Comparison of ENCODE assay signal across 25 cellular contexts in the genomic region with DNA sequence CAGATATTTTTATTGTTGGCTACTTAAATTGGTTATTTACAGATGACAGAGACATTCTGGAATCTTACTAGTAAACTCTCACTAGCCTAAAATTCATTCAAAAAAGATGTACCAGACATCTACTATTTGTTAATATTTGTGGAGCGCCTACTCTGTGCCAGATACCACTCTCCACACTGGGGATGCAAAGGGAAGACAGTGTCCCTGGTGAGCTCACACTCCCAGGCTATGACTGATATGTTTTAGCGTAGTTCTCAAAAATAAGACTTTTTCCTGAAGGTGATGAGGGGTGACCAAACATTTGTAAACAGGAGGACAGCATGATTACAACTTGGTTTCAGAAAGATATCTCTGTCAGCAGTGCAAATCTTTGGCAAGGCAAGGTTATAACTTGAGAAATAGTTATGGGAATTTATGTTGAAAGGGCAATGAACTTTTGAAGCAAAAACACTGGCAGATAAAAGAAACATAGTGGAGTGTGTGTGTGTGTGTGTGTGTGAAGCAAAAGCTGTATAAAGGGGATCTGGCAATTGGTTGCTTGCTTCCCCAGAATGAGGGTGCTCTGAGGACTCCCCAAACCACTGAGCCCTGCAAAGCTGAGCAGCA.
"Had no signal": no experiment of that assay in that cellular context is flagged by ENCODE, and none has a peak within 500 bp of the region (broad histone marks: within the 10 kb centered on the region; RNA-seq: fewer than 3 reads in every experiment).

No MANE protein-coding gene starts in this region.

- H3K36me3 ChIP-seq: brain microvascular endothelial cell, neural progenitor cell, thoracic aorta, uterus had no signal

- H3K4me1 ChIP-seq: neural progenitor cell, uterus had no signal

- H3K4me3 Mint-ChIP-seq: activated CD4-positive, alpha-beta T cell treated with anti-CD3 and anti-CD28 coated beads for 36 hours; activated naive CD8-positive, alpha-beta T cell; effector memory CD8-positive, alpha-beta T cell; memory B cell; natural killer cell; neural progenitor cell; type B pancreatic cell had no signal

- ATAC-seq: activated CD4-positive, alpha-beta T cell treated with anti-CD3 and anti-CD28 coated beads for 36 hours; effector memory CD8-positive, alpha-beta T cell; natural killer cell; right cardiac atrium had no signal

- H3K9me3 Mint-ChIP-seq: effector memory CD8-positive, alpha-beta T cell; memory B cell; natural killer cell; neural progenitor cell; type B pancreatic cell had no signal

- H3K4me3 ChIP-seq: neural progenitor cell, thoracic aorta, uterus had no signal

- H3K9me3 ChIP-seq: thoracic aorta, uterus had no signal

- H3K36me3 Mint-ChIP-seq: natural killer cell, neural progenitor cell, type B pancreatic cell had no signal

- H3K27ac ChIP-seq: brain microvascular endothelial cell, neural progenitor cell, thoracic aorta, uterus had no signal

- H3K27me3 ChIP-seq: brain microvascular endothelial cell, neural progenitor cell, uterus had no signal

- H3K9ac ChIP-seq: neural progenitor cell had no signal

- DNase-seq: activated CD4-positive, alpha-beta T cell treated with anti-CD3 and anti-CD28 coated beads for 36 hours; activated CD4-positive, alpha-beta T cell treated with anti-CD3 and anti-CD28 coated beads, Interleukin-2, amount 50 U/mL, for 4 hours; activated CD4-positive, CD25-positive, alpha-beta regulatory T cell; activated CD8-positive, alpha-beta memory T cell treated with anti-CD3 and anti-CD28 coated beads for 24 hours; activated effector memory CD4-positive, alpha-beta T cell treated with Interleukin-2 at 50 U/mL for 16 hours; activated naive CD4-positive, alpha-beta T cell treated with Interleukin-2 at 50 U/mL for 16 hours; amniotic stem cell; brain microvascular endothelial cell; cortex of kidney; effector memory CD8-positive, alpha-beta T cell; erythroblast; glutamatergic neuron; natural killer cell; occipital lobe; posterior cingulate gyrus; right cardiac atrium; stimulated activated CD4-positive, alpha-beta T cell treated with anti-CD3 and anti-CD28 coated beads, Interleukin-2, amount 100 ng/mL, for 48 hours; stimulated activated naive CD4-positive, alpha-beta T cell treated with Interleukin-2 at 50 U/mL for 16 hours; T-helper 1 cell; uterus had no signal

- H3K27ac Mint-ChIP-seq: activated CD4-positive, alpha-beta T cell treated with anti-CD3 and anti-CD28 coated beads for 36 hours; activated naive CD8-positive, alpha-beta T cell; effector memory CD8-positive, alpha-beta T cell; memory B cell; natural killer cell; neural progenitor cell; type B pancreatic cell had no signal

- H3K27me3 Mint-ChIP-seq: activated CD4-positive, alpha-beta T cell treated with anti-CD3 and anti-CD28 coated beads for 36 hours; activated naive CD8-positive, alpha-beta T cell; effector memory CD8-positive, alpha-beta T cell; memory B cell; type B pancreatic cell had no signal
